Comparison of ENCODE assay signal across 16 cellular contexts in the genomic region with DNA sequence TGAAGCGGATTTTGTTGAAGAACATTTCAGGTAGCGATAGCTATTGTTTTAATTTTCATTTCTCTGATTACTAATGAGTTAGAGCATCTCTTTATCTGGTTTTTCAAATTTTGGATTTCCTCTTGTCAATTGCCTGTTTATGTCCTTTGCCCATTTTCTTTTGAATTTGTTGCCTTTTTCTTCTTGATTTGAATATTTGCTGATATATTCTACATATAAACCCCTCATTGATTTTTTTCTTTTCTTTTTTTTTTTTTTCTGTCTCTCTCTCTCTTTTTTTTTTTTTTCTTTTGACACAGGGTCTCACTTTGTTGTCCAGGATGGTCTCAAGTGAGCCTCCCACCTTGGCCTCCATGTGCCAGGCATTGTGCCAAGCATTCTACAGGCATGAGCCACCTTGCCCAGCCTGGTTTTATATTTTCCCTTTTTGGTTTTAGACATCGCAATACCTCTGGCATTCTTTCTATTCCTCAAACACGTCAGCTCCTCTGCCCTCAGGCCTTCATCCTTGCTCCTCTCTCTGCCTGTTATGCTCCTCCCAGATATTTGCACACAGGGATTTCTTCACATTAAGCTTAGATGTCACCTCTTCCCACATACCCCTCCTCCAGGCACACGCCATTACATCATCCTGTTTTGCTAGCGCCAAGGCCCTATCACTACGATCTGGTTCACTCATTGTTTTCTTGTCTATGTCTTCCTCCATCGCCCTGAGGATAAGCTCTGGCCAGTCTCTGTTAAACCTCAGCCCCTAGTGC. TPM values are rescaled to one million over a fixed set of nuclear protein-coding genes. Genes with fewer than 3 reads are reported as not detected.
DNase-seq lines count a peak whose midpoint lies in the region; FAIRE-seq and TF ChIP-seq lines count a peak whose summit lies in the region.
"Had no signal": no experiment of that assay in that cellular context is flagged by ENCODE, and none has a peak within 500 bp of the region (broad histone marks: within the 10 kb centered on the region; RNA-seq: fewer than 3 reads in every experiment).

No MANE protein-coding gene starts in this region.

- H3K4me3 Mint-ChIP-seq in activated naive CD8-positive, alpha-beta T cell treated with anti-CD3 and anti-CD28 coated beads for 36 hours = no peak overlapping the region
- H3K4me3 Mint-ChIP-seq: brain; natural killer cell treated with Interleukin-12 subunit alpha and Interleukin-12 subunit beta and Interleukin-15 and Interleukin-18, amount 100 ng/mL, for 72 hours had no signal

- POLR2A ChIA-PET in endothelial cell of umbilical vein (lab: Charles Lee) = interaction anchor here (0.6 to 0.9 kb wide), 3 partner anchors 8 to 58 kb away, joined by 3 to 7 read pairs (median 6); no protein-coding TSS in a partner anchor

- H3K4me1 Mint-ChIP-seq in activated naive CD8-positive, alpha-beta T cell treated with anti-CD3 and anti-CD28 coated beads for 36 hours = peaks cover 16% of the 10 kb centered on the region

- DNase-seq in H4 (ENCODE audit: low spot score) = peak; percentile 85
- DNase-seq in RPMI7951 (ENCODE audit: low read depth) = peak; percentile 90
- peak; percentile 75 for DNase-seq in endothelial cell of umbilical vein (ENCODE audit: low read depth, low spot score)
- DNase-seq in posterior vena cava (ENCODE audit: low spot score) = peak; percentile 24
- DNase-seq in LoVo (ENCODE audit: low spot score) = no peak
- DNase-seq in sigmoid colon = no peak
- no peak for DNase-seq in stimulated activated naive CD4-positive, alpha-beta T cell treated with Interleukin-2 at 50 U/mL for 16 hours (lab: John Stamatoyannopoulos, UW)
- DNase-seq in activated naive CD8-positive, alpha-beta T cell treated with anti-CD3 and anti-CD28 coated beads for 36 hours = no peak
- DNase-seq: activated T-cell treated with anti-CD3 and anti-CD28 coated beads, Interleukin-2, amount 50 U/mL, for 48 hours; DMS53; erythroblast; NCI-H1694 treated with DMSO at 0.1 percent for 48 hours had no signal

- no peaks in the 10 kb centered on the region for H4K20me1 ChIP-seq in endothelial cell of umbilical vein (replicated peaks; ENCODE audit: control insufficient read depth, extremely low read depth, insufficient read depth, low read length)

- H3K9me3 Mint-ChIP-seq in activated naive CD8-positive, alpha-beta T cell treated with anti-CD3 and anti-CD28 coated beads for 36 hours = no peaks in the 10 kb centered on the region
- H3K9me3 Mint-ChIP-seq: brain; natural killer cell treated with Interleukin-12 subunit alpha and Interleukin-12 subunit beta and Interleukin-15 and Interleukin-18, amount 100 ng/mL, for 72 hours had no signal

- CTCF ChIA-PET in endothelial cell of umbilical vein (lab: Charles Lee) = interaction anchor here (0.7 to 2.7 kb wide), 3 partner anchors 13 to 36 kb away, joined by 3 to 28 read pairs (median 5); no protein-coding TSS in a partner anchor

- dilution Hi-C loops in endothelial cell of umbilical vein (cut with MboI; ENCODE audit: extremely low pct_ligation_motif_present, low sequenced_read_pairs) = no loop called here

- 84 to 85% methylated on average over 8 of the region's 8 CpGs for WGBS in sigmoid colon, 2 donors

- H3K36me3 ChIP-seq in endothelial cell of umbilical vein (ENCODE audit: control insufficient read depth in 2 of 2, extremely low read depth in 1 of 2, insufficient read depth in 2 of 2, low read length in 2 of 2) (no peaks in the 10 kb centered on the region), sigmoid colon (peaks cover 0 to 7% (median 0%) of the 10 kb centered on the region in 4 donors)

- H3K27me3 Mint-ChIP-seq in activated naive CD8-positive, alpha-beta T cell treated with anti-CD3 and anti-CD28 coated beads for 36 hours = peaks cover 6% of the 10 kb centered on the region
- H3K27me3 Mint-ChIP-seq: brain had no signal

- H3K27ac ChIP-seq in endothelial cell of umbilical vein (ENCODE audit: insufficient read depth, low read depth, low read length) (no peak overlapping the region), sigmoid colon (no peak overlapping the region)

- H2AFZ ChIP-seq in endothelial cell of umbilical vein (ENCODE audit: low read depth, low read length) = no peak overlapping the region

- peak; percentile 64 for FAIRE-seq in endothelial cell of umbilical vein (lab: Jason Lieb, UNC)
- FAIRE-seq: islet of Langerhans had no signal

- H3K27ac Mint-ChIP-seq in activated naive CD8-positive, alpha-beta T cell treated with anti-CD3 and anti-CD28 coated beads for 36 hours = no peak overlapping the region
- H3K27ac Mint-ChIP-seq: natural killer cell treated with Interleukin-12 subunit alpha and Interleukin-12 subunit beta and Interleukin-15 and Interleukin-18, amount 100 ng/mL, for 72 hours had no signal

- H3K9ac ChIP-seq in endothelial cell of umbilical vein (replicated peaks; ENCODE audit: extremely low read depth, insufficient read depth, low read length) = no peak overlapping the region

- no peak for TF ChIP-seq CTCF in endothelial cell of umbilical vein (IDR thresholded peaks at IDR 0.05; ENCODE audit: extremely low read depth in 1 of 2, insufficient read depth in 1 of 2, low read depth in 1 of 2, low read length in 2 of 2)
- no peak for TF ChIP-seq CTCF in sigmoid colon (IDR thresholded peaks at IDR 0.05)

- no peaks in the 10 kb centered on the region for H3K79me2 ChIP-seq in endothelial cell of umbilical vein (ENCODE audit: control insufficient read depth, insufficient read depth, low read length)

- no peak for TF ChIP-seq EP300 in sigmoid colon (IDR thresholded peaks at IDR 0.05)

- H3K36me3 Mint-ChIP-seq in activated naive CD8-positive, alpha-beta T cell treated with anti-CD3 and anti-CD28 coated beads for 36 hours = peaks cover 26% of the 10 kb centered on the region

- intact Hi-C loops in endothelial cell of umbilical vein (cut with micrococcal nuclease) (loop anchor here (2.0 kb wide), 1 partner anchor 37 kb away; no protein-coding TSS in a partner anchor), posterior vena cava (cut with DNase I) (loop anchor here in 1 of 2 donors (2.0 kb wide), 1 partner anchor 15 kb away; a partner anchor contains a TSS), sigmoid colon (cut with DNase I) (no loop called here)

- no peak for TF ChIP-seq POLR2A in endothelial cell of umbilical vein (IDR thresholded peaks at IDR 0.05; ENCODE audit: low read depth, low read length)
- no peak for TF ChIP-seq POLR2A in sigmoid colon (IDR thresholded peaks at IDR 0.05)

- no peaks in the 10 kb centered on the region for H3K9me3 ChIP-seq in endothelial cell of umbilical vein (replicated peaks; ENCODE audit: control insufficient read depth, insufficient read depth, low read length)
- H3K9me3 ChIP-seq in sigmoid colon = no peaks in the 10 kb centered on the region

- BruUV-seq in endothelial cell of umbilical vein (replicated peaks; lab: Mats Ljungman, UMichigan) = no TSS peak

- no peaks in the 10 kb centered on the region for H3K9me1 ChIP-seq in endothelial cell of umbilical vein (replicated peaks; ENCODE audit: control insufficient read depth, extremely low read depth, insufficient read depth, low read length)

- H3K4me3 ChIP-seq in endothelial cell of umbilical vein (replicated peaks in 1 of 3; ENCODE audit: insufficient read depth in 1 of 3, low read depth in 1 of 3, low read length in 3 of 3) (no peak overlapping the region), sigmoid colon (no peak overlapping the region)

- H3K4me2 ChIP-seq in endothelial cell of umbilical vein (ENCODE audit: insufficient read depth, low read length) = no peak overlapping the region

- H3K4me1 ChIP-seq in endothelial cell of umbilical vein (ENCODE audit: control insufficient read depth, extremely low read depth, insufficient read depth, low read length) (peaks cover 14% of the 10 kb centered on the region), sigmoid colon (peaks cover 0 to 8% (median 0%) of the 10 kb centered on the region in 4 donors)

- peaks cover 15 to 17% of the 10 kb centered on the region in 2 experiments for H3K27me3 ChIP-seq in endothelial cell of umbilical vein (ENCODE audit: control insufficient read depth in 2 of 2, insufficient read depth in 2 of 2, low read length in 2 of 2)
- no peaks in the 10 kb centered on the region for H3K27me3 ChIP-seq in sigmoid colon

RNA-seq across cellular contexts. Expression of a gene that starts 8.5 kb away (rescaled TPM):
- 8.7 and 11.2 TPM in 2 replicates for total RNA-seq in H4 (2014; rRNA removed; shearing (Covaris generic))
- 6.9 and 9.0 TPM in 2 replicates for total RNA-seq in RPMI7951 (2014; rRNA removed; shearing (Covaris generic))
- total RNA-seq in endothelial cell of umbilical vein = 4.6 and 7.0 TPM in 2 replicates
- 5.6 and 7.0 TPM in 2 replicates for polyA plus RNA-seq in endothelial cell of umbilical vein
- polyA plus RNA-seq in endothelial cell of umbilical vein (2011; cell fraction: cytosol; rRNA removed) = 5.0 and 5.3 TPM in 2 replicates
- 15.8 and 17.6 TPM in 2 replicates for polyA plus RNA-seq in endothelial cell of umbilical vein (2011; cell fraction: nucleus; rRNA removed)
- 3.9 and 5.7 TPM in 2 replicates for polyA plus RNA-seq in endothelial cell of umbilical vein (2012)
- polyA minus RNA-seq in endothelial cell of umbilical vein = 9.7 and 14.9 TPM in 2 replicates
- 4.3 TPM for polyA minus RNA-seq in endothelial cell of umbilical vein (2011; cell fraction: cytosol; rRNA and poly(A)+ RNA removed)
- polyA minus RNA-seq in endothelial cell of umbilical vein (2011; cell fraction: nucleus; rRNA and poly(A)+ RNA removed) = 7.5 and 9.3 TPM in 2 replicates
- total RNA-seq in posterior vena cava = 10 to 100 TPM; 15.0 to 16.1 TPM
- total RNA-seq in sigmoid colon = 10 to 100 TPM in 2 of 4 donors, 1 to 10 TPM in 2; 7.7 to 13.3 (median 10.1) TPM
- 10 to 100 TPM in 1 of 3 donors, 1 to 10 TPM in 2; 3.5 to 10.2 (median 6.0) TPM for polyA plus RNA-seq in sigmoid colon
- 10 to 100 TPM; 25.7 to 29.0 TPM for total RNA-seq in activated naive CD8-positive, alpha-beta T cell treated with anti-CD3 and anti-CD28 coated beads for 36 hours

RNA-seq across cellular contexts. Expression of a gene that starts 9.9 kb away (rescaled TPM):
- total RNA-seq in H4 (2014; rRNA removed; shearing (Covaris generic)) = not detected in 2 replicates
- total RNA-seq in RPMI7951 (2014; rRNA removed; shearing (Covaris generic)) = 0.10 and 0.60 TPM in 2 replicates
- total RNA-seq in endothelial cell of umbilical vein = not detected in 2 replicates
- polyA plus RNA-seq in endothelial cell of umbilical vein = 0.68 and 1.1 TPM in 2 replicates
- polyA plus RNA-seq in endothelial cell of umbilical vein (2011; cell fraction: cytosol; rRNA removed) = 0.26 and 0.55 TPM in 2 replicates
- polyA plus RNA-seq in endothelial cell of umbilical vein (2011; cell fraction: nucleus; rRNA removed) = 0.68 and 0.77 TPM in 2 replicates
- polyA plus RNA-seq in endothelial cell of umbilical vein (2012) = 0.31 and 0.40 TPM in 2 replicates
- 0.34 TPM in 1 of 2 replicates, not detected in the other for polyA minus RNA-seq in endothelial cell of umbilical vein
- 16.3 TPM for polyA minus RNA-seq in endothelial cell of umbilical vein (2011; cell fraction: cytosol; rRNA and poly(A)+ RNA removed)
- 0.34 TPM in 1 of 2 replicates, not detected in the other for polyA minus RNA-seq in endothelial cell of umbilical vein (2011; cell fraction: nucleus; rRNA and poly(A)+ RNA removed)
- total RNA-seq in posterior vena cava = 1 to 10 TPM; 1.8 to 5.4 TPM
- total RNA-seq in sigmoid colon = 1 to 10 TPM in 1 of 4 donors, under 1 TPM in 3; 0.16 to 1.9 (median 0.38) TPM
- polyA plus RNA-seq in sigmoid colon = under 1 TPM in 2 of 3 donors, not detected in 1; 0.45 to 0.60 TPM
- total RNA-seq in activated naive CD8-positive, alpha-beta T cell treated with anti-CD3 and anti-CD28 coated beads for 36 hours = under 1 TPM; 0.22 to 0.35 TPM
- total RNA-seq: HT-29 had no signal

RNA-seq across cellular contexts. Expression of a gene that starts 15.0 kb away (rescaled TPM):
- not detected in 2 replicates for total RNA-seq in H4 (2014; rRNA removed; shearing (Covaris generic))
- total RNA-seq in RPMI7951 (2014; rRNA removed; shearing (Covaris generic)) = not detected in 2 replicates
- not detected in 2 replicates for total RNA-seq in endothelial cell of umbilical vein
- not detected in 2 replicates for polyA plus RNA-seq in endothelial cell of umbilical vein
- polyA plus RNA-seq in endothelial cell of umbilical vein (2011; cell fraction: cytosol; rRNA removed) = not detected in 2 replicates
- polyA plus RNA-seq in endothelial cell of umbilical vein (2011; cell fraction: nucleus; rRNA removed) = not detected in 2 replicates
- not detected in 2 replicates for polyA plus RNA-seq in endothelial cell of umbilical vein (2012)
- not detected in 2 replicates for polyA minus RNA-seq in endothelial cell of umbilical vein
- polyA minus RNA-seq in endothelial cell of umbilical vein (2011; cell fraction: cytosol; rRNA and poly(A)+ RNA removed) = not detected
- not detected in 2 replicates for polyA minus RNA-seq in endothelial cell of umbilical vein (2011; cell fraction: nucleus; rRNA and poly(A)+ RNA removed)
- not detected for total RNA-seq in posterior vena cava
- total RNA-seq in sigmoid colon = not detected
- not detected for polyA plus RNA-seq in sigmoid colon
- total RNA-seq in activated naive CD8-positive, alpha-beta T cell treated with anti-CD3 and anti-CD28 coated beads for 36 hours = not detected
- total RNA-seq: HT-29; natural killer cell treated with Interleukin-12 subunit alpha and Interleukin-12 subunit beta and Interleukin-15 and Interleukin-18, amount 100 ng/mL, for 72 hours had no signal

RNA-seq across cellular contexts. Expression of a gene that starts 22.7 kb away (rescaled TPM):
- 108 and 110 TPM in 2 replicates for total RNA-seq in H4 (2014; rRNA removed; shearing (Covaris generic))
- total RNA-seq in RPMI7951 (2014; rRNA removed; shearing (Covaris generic)) = 79.6 and 91.8 TPM in 2 replicates
- total RNA-seq in endothelial cell of umbilical vein = 81.0 and 85.2 TPM in 2 replicates
- 82.6 and 90.3 TPM in 2 replicates for polyA plus RNA-seq in endothelial cell of umbilical vein
- 82.3 and 91.8 TPM in 2 replicates for polyA plus RNA-seq in endothelial cell of umbilical vein (2011; cell fraction: cytosol; rRNA removed)
- polyA plus RNA-seq in endothelial cell of umbilical vein (2011; cell fraction: nucleus; rRNA removed) = 47.2 and 50.1 TPM in 2 replicates
- polyA plus RNA-seq in endothelial cell of umbilical vein (2012) = 95.9 and 115 TPM in 2 replicates
- 77.3 and 80.7 TPM in 2 replicates for polyA minus RNA-seq in endothelial cell of umbilical vein
- polyA minus RNA-seq in endothelial cell of umbilical vein (2011; cell fraction: cytosol; rRNA and poly(A)+ RNA removed) = 86.2 TPM
- polyA minus RNA-seq in endothelial cell of umbilical vein (2011; cell fraction: nucleus; rRNA and poly(A)+ RNA removed) = 16.5 and 17.9 TPM in 2 replicates
- 10 to 100 TPM; 53.5 to 54.4 TPM for total RNA-seq in posterior vena cava
- 10 to 100 TPM; 55.8 to 65.6 (median 59.3) TPM for total RNA-seq in sigmoid colon
- 10 to 100 TPM; 66.1 to 80.5 (median 75.6) TPM for polyA plus RNA-seq in sigmoid colon
- 100 to 1,000 TPM; 125 to 126 TPM for total RNA-seq in activated naive CD8-positive, alpha-beta T cell treated with anti-CD3 and anti-CD28 coated beads for 36 hours

RNA-seq across cellular contexts. Expression of a gene that starts 26.0 kb away (rescaled TPM):
- 4.7 and 4.9 TPM in 2 replicates for total RNA-seq in H4 (2014; rRNA removed; shearing (Covaris generic))
- 1.4 and 2.1 TPM in 2 replicates for total RNA-seq in RPMI7951 (2014; rRNA removed; shearing (Covaris generic))
- total RNA-seq in endothelial cell of umbilical vein = 1.8 and 4.1 TPM in 2 replicates
- polyA plus RNA-seq in endothelial cell of umbilical vein = 2.2 and 2.6 TPM in 2 replicates
- 1.7 and 2.0 TPM in 2 replicates for polyA plus RNA-seq in endothelial cell of umbilical vein (2011; cell fraction: cytosol; rRNA removed)
- polyA plus RNA-seq in endothelial cell of umbilical vein (2011; cell fraction: nucleus; rRNA removed) = 1.4 and 2.9 TPM in 2 replicates
- polyA plus RNA-seq in endothelial cell of umbilical vein (2012) = 3.9 and 4.2 TPM in 2 replicates
- polyA minus RNA-seq in endothelial cell of umbilical vein = 3.9 and 4.3 TPM in 2 replicates
- polyA minus RNA-seq in endothelial cell of umbilical vein (2011; cell fraction: cytosol; rRNA and poly(A)+ RNA removed) = 15.4 TPM
- 1.3 and 3.6 TPM in 2 replicates for polyA minus RNA-seq in endothelial cell of umbilical vein (2011; cell fraction: nucleus; rRNA and poly(A)+ RNA removed)
- 10 to 100 TPM in 1 of 2 donors, 1 to 10 TPM in 1; 6.0 to 10.6 TPM for total RNA-seq in posterior vena cava
- total RNA-seq in sigmoid colon = 1 to 10 TPM; 2.7 to 8.6 (median 5.1) TPM
- polyA plus RNA-seq in sigmoid colon = 1 to 10 TPM; 4.1 to 7.6 (median 4.2) TPM
- 1 to 10 TPM; 5.2 to 6.1 TPM for total RNA-seq in activated naive CD8-positive, alpha-beta T cell treated with anti-CD3 and anti-CD28 coated beads for 36 hours

Comparison
In these comparisons a context has a peak if more than half of its experiments do, and no peak if none do; other contexts are left out.
1. DNase-seq: peak in H4 (single experiment), RPMI7951 (single experiment), endothelial cell of umbilical vein (single experiment) and posterior vena cava (single experiment); none in LoVo (single experiment), sigmoid colon (single experiment), stimulated activated naive CD4-positive, alpha-beta T cell treated with Interleukin-2 at 50 U/mL for 16 hours (single experiment) and activated naive CD8-positive, alpha-beta T cell treated with anti-CD3 and anti-CD28 coated beads for 36 hours (single experiment).